In the genomic region with DNA sequence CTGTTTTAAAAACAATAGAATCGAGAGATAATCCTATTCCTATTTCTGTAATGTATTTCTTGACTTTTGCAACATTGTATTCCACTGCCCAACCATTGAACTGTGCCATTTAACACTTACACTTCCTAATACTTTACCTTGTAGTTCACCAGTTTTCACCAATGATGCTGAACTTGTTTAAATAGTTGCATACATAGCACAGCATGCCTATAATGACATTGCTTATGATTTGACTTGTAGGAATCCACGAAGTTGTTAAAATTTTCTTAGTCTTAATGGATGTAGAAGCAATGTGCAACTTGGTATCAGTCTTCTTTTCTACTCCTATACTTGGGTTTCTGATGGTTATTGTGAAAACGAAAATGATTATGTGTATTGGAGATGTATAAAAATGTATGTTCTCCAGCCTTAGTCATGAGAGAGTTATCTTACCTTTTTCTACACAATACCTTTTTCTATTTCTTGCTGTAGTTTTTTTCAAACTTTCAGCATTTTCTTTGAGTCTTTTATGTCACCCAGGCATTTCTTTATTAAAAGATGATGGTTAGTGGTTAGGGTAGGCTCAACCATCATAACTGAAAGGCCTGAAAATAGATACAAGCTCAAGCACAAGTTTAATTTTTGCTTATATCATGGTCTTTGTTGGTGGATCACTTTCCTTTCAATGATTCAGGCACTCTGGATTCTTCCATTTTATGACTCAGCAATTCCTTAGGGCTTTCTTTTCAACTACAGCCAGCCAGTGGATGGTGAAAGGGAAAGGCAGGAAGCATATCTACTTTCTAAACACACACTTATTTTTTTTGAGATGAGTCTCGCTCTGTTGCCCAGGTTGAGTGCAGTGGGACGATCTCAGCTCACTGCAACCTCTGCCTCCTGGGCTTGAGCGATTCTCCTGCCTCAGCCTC, we compare ENCODE assay signal across 9 cellular contexts. TPM values are rescaled to one million over a fixed set of nuclear protein-coding genes. Genes with fewer than 3 reads are reported as not detected.
A peak's percentile ranks its signal among the peaks of the same experiment; 100 is the strongest.
DNase-seq lines count a peak whose midpoint lies in the region; ATAC-seq, FAIRE-seq and TF ChIP-seq lines count a peak whose summit lies in the region.
"Had no signal": no experiment of that assay in that cellular context is flagged by ENCODE, and none has a peak within 500 bp of the region (broad histone marks: within the 10 kb centered on the region; RNA-seq: fewer than 3 reads in every experiment).

No MANE protein-coding gene starts in this region.

- H3K9me3 ChIP-seq in right cardiac atrium (ENCODE audit: control insufficient read depth, low read length): no peaks in the 10 kb centered on the region

- DNase-seq in GM04504 (ENCODE audit: low read depth): peak; percentile 62
- DNase-seq in H54 (ENCODE audit: insufficient read length, low spot score): peak; percentile 40
- DNase-seq in NCI-H69 (lab: John Stamatoyannopoulos, UW): peak; percentile 4
- DNase-seq in right cardiac atrium: no peak
- DNase-seq in C1 segment of cervical spinal cord (lab: John Stamatoyannopoulos, UW): no peak
- DNase-seq in NCI-H1048 (lab: John Stamatoyannopoulos, UW): no peak
- no peak for DNase-seq in ureter (ENCODE audit: low spot score)
- DNase-seq: NCI-H526 treated with DMSO at 0.1 percent for 48 hours had no signal

- H3K27ac ChIP-seq in right cardiac atrium (ENCODE audit: low read length): no peak overlapping the region

- 86% methylated on average over 6 of the region's 6 CpGs for WGBS in right cardiac atrium

- intact Hi-C loops in right cardiac atrium (cut with DNase I): no loop called here

- TF ChIP-seq POLR2A in H54 (IDR thresholded peaks at IDR 0.05; ENCODE audit: low read depth, low read length): no peak

- no peaks in the 10 kb centered on the region for H3K27me3 ChIP-seq in right cardiac atrium (ENCODE audit: control insufficient read depth, insufficient read depth)

- H3K4me1 ChIP-seq in right cardiac atrium (ENCODE audit: control insufficient read depth, insufficient read depth, low read length): no peaks in the 10 kb centered on the region

- ATAC-seq in right cardiac atrium: peak; percentile 77 to 86
- no peak for ATAC-seq in GM18873 (IDR thresholded peaks at IDR 0.05; ENCODE audit: low FRiP score, unreplicated experiment)

- peak; percentile 80 for FAIRE-seq in H54 (lab: Jason Lieb, UNC)

- H3K4me3 ChIP-seq in right cardiac atrium (ENCODE audit: low read length): no peak overlapping the region

RNA-seq across cellular contexts. Expression of gene GPD2, which starts 9.4 kb away (rescaled TPM):
- 10 to 100 TPM; 14.1 to 22.3 (median 16.9) TPM for total RNA-seq in right cardiac atrium
- polyA plus RNA-seq in right cardiac atrium: 6.0 TPM
- 58.2 TPM for total RNA-seq in ureter

Comparison
In these comparisons a context has a peak if more than half of its experiments do, and no peak if none do; other contexts are left out.
1. DNase-seq: peak in GM04504 (single experiment), H54 (single experiment) and NCI-H69 (single experiment); none in right cardiac atrium (0 of 3), C1 segment of cervical spinal cord (0 of 14), NCI-H1048 (single experiment) and ureter (single experiment).